2 cellular contexts compared by ENCODE assay signal in genomic region chr12:106130474-106131113, GRCh38.
TF ChIP-seq lines count a peak whose summit lies in the region.

No MANE protein-coding gene starts in this region.

TF ChIP-seq in IMR-90, 13 proteins besides CTCF, POLR2A, EP300 and RAD21:
- no peak for TF ChIP-seq ELK1 (IDR thresholded peaks at IDR 0.05; ENCODE audit: borderline replicate concordance, low read depth, low read length)
- no peak for TF ChIP-seq CEBPB (IDR thresholded peaks at IDR 0.05; ENCODE audit: low read depth, low read length)
- TF ChIP-seq MAFK (IDR thresholded peaks at IDR 0.05; ENCODE audit: low read depth, low read length), result no peak
TF ChIP-seq in IMR-90: peak in this region for 0.

TF ChIP-seq in GM12891, 5 proteins besides CTCF, POLR2A, EP300 and RAD21:
- TF ChIP-seq TAF1 (IDR thresholded peaks at IDR 0.05; ENCODE audit: low read depth, low read length), result no peak
- TF ChIP-seq POU2F2 (IDR thresholded peaks at IDR 0.05; ENCODE audit: low read depth, low read length), result no peak
- no peak for TF ChIP-seq PAX5 (IDR thresholded peaks at IDR 0.05; ENCODE audit: insufficient read depth, low read length, severe bottlenecking)
- no peak for TF ChIP-seq POLR2AphosphoS5 (IDR thresholded peaks at IDR 0.05; ENCODE audit: low read depth, low read length)
- TF ChIP-seq SPI1 (IDR thresholded peaks at IDR 0.05; ENCODE audit: low read depth, low read length), result no peak
